In genomic region chr4:24747234-24747975, GRCh38 we compare ENCODE assay signal across 19 cellular contexts. TPM values are rescaled to one million over a fixed set of nuclear protein-coding genes. Genes with fewer than 3 reads are reported as not detected.
"Had no signal": no experiment of that assay in that cellular context is flagged by ENCODE, and none has a peak within 500 bp of the region (broad histone marks: within the 10 kb centered on the region; RNA-seq: fewer than 3 reads in every experiment).

No MANE protein-coding gene starts in this region.

- DNase-seq: activated CD4-positive, alpha-beta memory T cell treated with anti-CD3 and anti-CD28 coated beads, Interleukin-2, amount 10 ng/mL, durations not matched to agents 7 days and 5 days; activated CD4-positive, alpha-beta T cell treated with anti-CD3 and anti-CD28 coated beads, Interleukin-2, amount 10 ng/mL, durations not matched to agents 24 days and 14 days; activated CD8-positive, alpha-beta memory T cell treated with anti-CD3 and anti-CD28 coated beads, Interleukin-2, amount 10 ng/mL, durations not matched to agents 7 days and 5 days; activated gamma-delta T cell; activated naive CD4-positive, alpha-beta T cell treated with anti-CD3 and anti-CD28 coated beads, Interleukin-2, amount 50 U/mL, for 16 hours; activated naive CD8-positive, alpha-beta T cell treated with anti-CD3 and anti-CD28 coated beads, Interleukin-2, amount 50 U/mL, for 24 hours; cerebellar nuclear complex; esophagus squamous epithelium; heart right ventricle; islet precursor cell; left lung; natural killer cell; ovary; stimulated activated CD4-positive, alpha-beta T cell treated with anti-CD3 and anti-CD28 coated beads, Interleukin-4, amount 100 ng/mL, for 24 hours; stimulated activated naive CD4-positive, alpha-beta T cell treated with Interleukin-2 at 50 U/mL for 16 hours; T-helper 2 cell; upper lobe of right lung had no signal

- ATAC-seq: activated CD4-positive, CD25-positive, alpha-beta regulatory T cell treated with anti-CD3 and anti-CD28 coated beads, Interleukin-2, amount 50 U/mL, for 24 hours; activated CD8-positive, alpha-beta memory T cell treated with anti-CD3 and anti-CD28 coated beads, Interleukin-2, amount 10 ng/mL, durations not matched to agents 7 days and 5 days; activated naive CD8-positive, alpha-beta T cell treated with anti-CD3 and anti-CD28 coated beads, Interleukin-2, amount 50 U/mL, for 24 hours; left lung; natural killer cell; upper lobe of right lung had no signal

RNA-seq across cellular contexts. Expression of gene SOD3, which starts 48.0 kb away (rescaled TPM):
- total RNA-seq: activated CD4-positive, alpha-beta memory T cell treated with anti-CD3 and anti-CD28 coated beads, Interleukin-2, amount 10 ng/mL, durations not matched to agents 7 days and 5 days; activated CD4-positive, alpha-beta T cell treated with anti-CD3 and anti-CD28 coated beads, Interleukin-2, amount 10 ng/mL, durations not matched to agents 24 days and 14 days; activated CD8-positive, alpha-beta memory T cell treated with anti-CD3 and anti-CD28 coated beads, Interleukin-2, amount 10 ng/mL, durations not matched to agents 7 days and 5 days; activated T-helper 1 cell treated with anti-CD3 and anti-CD28 coated beads, Interleukin-12 subunit alpha, Interleukin-12 subunit beta, Interleukin-2, Interleukin-4 antibody, amounts not matched to agents 30 ng/mL and 10 ng/mL and 1 ng/mL, durations not matched to agents 14 hours and 24 hours and 36 hours; natural killer cell had no signal
